ENCODE assay signal across 8 cellular contexts in genomic region chr4:68451246-68452211, GRCh38.
A peak's percentile ranks its signal among the peaks of the same experiment; 100 is the strongest.
DNase-seq lines count a peak whose midpoint lies in the region; ATAC-seq lines count a peak whose summit lies in the region.

No MANE protein-coding gene starts in this region.

- H3K36me3 ChIP-seq in NT2/D1 (ENCODE audit: insufficient read depth, insufficient read length, low read length), result no peaks in the 10 kb centered on the region

- H3K9ac ChIP-seq in NT2/D1 (ENCODE audit: insufficient read length, low read depth), result no peak overlapping the region

- peaks cover 28% of the 10 kb centered on the region for H3K9me3 ChIP-seq in NT2/D1 (ENCODE audit: insufficient read depth, low read length)

- no peaks in the 10 kb centered on the region for H3K27me3 ChIP-seq in NT2/D1 (ENCODE audit: insufficient read depth, insufficient read length)

- H3K4me1 ChIP-seq in NT2/D1 (ENCODE audit: insufficient read depth, insufficient read length), result no peaks in the 10 kb centered on the region

- peak; percentile 63 for DNase-seq in NT2/D1 (ENCODE audit: low read depth, low spot score)
- DNase-seq in kidney glomerular epithelial cell (lab: John Stamatoyannopoulos, UW), result peak; percentile 75
- DNase-seq in head of caudate nucleus, result no peak
- DNase-seq in dedifferentiated amniotic fluid mesenchymal stem cell (ENCODE audit: extremely low spot score), result no peak
- no peak for DNase-seq in stimulated activated CD4-positive, alpha-beta T cell treated with anti-CD3 and anti-CD28 coated beads, Interleukin-4, amount 100 ng/mL, for 1 hour
- no peak for DNase-seq in stimulated activated naive CD4-positive, alpha-beta T cell treated with Interleukin-2 at 50 U/mL for 16 hours (lab: John Stamatoyannopoulos, UW)

- peak; percentile 74 for ATAC-seq in GM19043 (IDR thresholded peaks at IDR 0.05; ENCODE audit: low read depth, unreplicated experiment)
- ATAC-seq in HG02763 (IDR thresholded peaks at IDR 0.05; ENCODE audit: unreplicated experiment), result peak; percentile 86

- intact Hi-C loops in head of caudate nucleus (cut with DNase I), result no loop called here

- H3K4me3 ChIP-seq in NT2/D1 (ENCODE audit: insufficient read length, low read depth), result no peak overlapping the region

Comparison
In these comparisons a context has a peak if more than half of its experiments do, and no peak if none do; other contexts are left out.
1. DNase-seq: peak in NT2/D1 (single experiment) and kidney glomerular epithelial cell (single experiment); none in head of caudate nucleus (0 of 42), dedifferentiated amniotic fluid mesenchymal stem cell (single experiment), stimulated activated CD4-positive, alpha-beta T cell treated with anti-CD3 and anti-CD28 coated beads, Interleukin-4, amount 100 ng/mL, for 1 hour (single experiment) and stimulated activated naive CD4-positive, alpha-beta T cell treated with Interleukin-2 at 50 U/mL for 16 hours (single experiment).